ENCODE assay signal across 30 cellular contexts in genomic region chr17:59888145-59888750, GRCh38. TPM values are rescaled to one million over a fixed set of nuclear protein-coding genes. Genes with fewer than 3 reads are reported as not detected.
DNase-seq lines count a peak whose midpoint lies in the region; ATAC-seq and TF ChIP-seq lines count a peak whose summit lies in the region.
"Had no signal": no experiment of that assay in that cellular context is flagged by ENCODE, and none has a peak within 500 bp of the region (broad histone marks: within the 10 kb centered on the region; RNA-seq: fewer than 3 reads in every experiment).

No MANE protein-coding gene starts in this region.

- peak overlapping the region in 5 of 7 donors; percentile 30 to 85 (median 38) for H3K27ac Mint-ChIP-seq in CD4-positive, alpha-beta memory T cell
- H3K27ac Mint-ChIP-seq in activated T-helper 1 cell treated with anti-CD3 and anti-CD28 coated beads, Interleukin-12 subunit alpha, Interleukin-12 subunit beta, Interleukin-2, Interleukin-4 antibody, amounts not matched to agents 30 ng/mL and 10 ng/mL and 1 ng/mL, durations not matched to agents 14 hours and 24 hours and 36 hours: peak overlapping the region; percentile 2
- peak overlapping the region in 8 of 10 donors; percentile 1 to 89 (median 60) for H3K27ac Mint-ChIP-seq in naive thymus-derived CD8-positive, alpha-beta T cell
- H3K27ac Mint-ChIP-seq: dendritic cell treated with granulocyte-macrophage colony-stimulating factor and Interleukin-4, amounts not matched to agents 40 ng/mL and 50 ng/mL, for 4 days had no signal

- H3K36me3 ChIP-seq in CD4-positive, alpha-beta memory T cell (ENCODE audit: insufficient read depth, low read length): peaks cover 31% of the 10 kb centered on the region

- H3K4me3 Mint-ChIP-seq in CD4-positive, alpha-beta memory T cell: peak overlapping the region in 3 of 8 donors; percentile 8 to 60 (median 50)
- H3K4me3 Mint-ChIP-seq in activated T-helper 1 cell treated with anti-CD3 and anti-CD28 coated beads, Interleukin-12 subunit alpha, Interleukin-12 subunit beta, Interleukin-2, Interleukin-4 antibody, amounts not matched to agents 30 ng/mL and 10 ng/mL and 1 ng/mL, durations not matched to agents 14 hours and 24 hours and 36 hours: no peak overlapping the region
- H3K4me3 Mint-ChIP-seq in naive thymus-derived CD8-positive, alpha-beta T cell: peak overlapping the region in 5 of 10 donors; percentile 3 to 80 (median 42)
- H3K4me3 Mint-ChIP-seq: dendritic cell treated with granulocyte-macrophage colony-stimulating factor and Interleukin-4, amounts not matched to agents 40 ng/mL and 50 ng/mL, for 4 days; H9 had no signal

- no peaks in the 10 kb centered on the region for H3K27me3 ChIP-seq in CD4-positive, alpha-beta memory T cell (ENCODE audit: insufficient read depth, low read length)
- H3K27me3 ChIP-seq: cardiac muscle cell, gastrocnemius medialis, pancreas, upper lobe of left lung had no signal

- H3K9me3 Mint-ChIP-seq in CD4-positive, alpha-beta memory T cell: no peaks in the 10 kb centered on the region
- H3K9me3 Mint-ChIP-seq in activated T-helper 1 cell treated with anti-CD3 and anti-CD28 coated beads, Interleukin-12 subunit alpha, Interleukin-12 subunit beta, Interleukin-2, Interleukin-4 antibody, amounts not matched to agents 30 ng/mL and 10 ng/mL and 1 ng/mL, durations not matched to agents 14 hours and 24 hours and 36 hours: no peaks in the 10 kb centered on the region
- no peaks in the 10 kb centered on the region for H3K9me3 Mint-ChIP-seq in naive thymus-derived CD8-positive, alpha-beta T cell
- H3K9me3 Mint-ChIP-seq: dendritic cell treated with granulocyte-macrophage colony-stimulating factor and Interleukin-4, amounts not matched to agents 40 ng/mL and 50 ng/mL, for 4 days; H9 had no signal

- DNase-seq in activated T-cell treated with anti-CD3 and anti-CD28 coated beads, Interleukin-2, amount 50 U/mL, for 1 hour: peak; percentile 4
- DNase-seq in activated T-cell treated with anti-CD3 and anti-CD28 coated beads for 4 hours (no peak), DMS79 treated with DMSO at 0.1 percent for 48 hours (lab: John Stamatoyannopoulos, UW) (no peak), omental fat pad (ENCODE audit: low spot score) (no peak)
- no peak for DNase-seq in CD4-positive, alpha-beta memory T cell
- no peak for DNase-seq in activated T-helper 1 cell treated with anti-CD3 and anti-CD28 coated beads, Interleukin-12 subunit alpha, Interleukin-12 subunit beta, Interleukin-2, Interleukin-4 antibody, amounts not matched to agents 30 ng/mL and 10 ng/mL and 1 ng/mL, durations not matched to agents 14 hours and 24 hours and 36 hours (ENCODE audit: low spot score)
- no peak for DNase-seq in naive thymus-derived CD8-positive, alpha-beta T cell
- DNase-seq: ACHN; activated CD8-positive, alpha-beta memory T cell treated with anti-CD3 and anti-CD28 coated beads, Interleukin-2, amount 50 U/mL, for 48 hours; activated naive CD4-positive, alpha-beta T cell treated with Interleukin-2 at 50 U/mL for 16 hours; anterior cingulate cortex; gastrocnemius medialis; H9; hypothalamus; IMR-90; mesendoderm; NCI-H1092; NCI-H187; NCI-H2171; NCI-H510A; retina; stimulated activated CD4-positive, alpha-beta T cell treated with anti-CD3 and anti-CD28 coated beads, Interleukin-2, amount 100 ng/mL, for 24 hours; upper lobe of left lung had no signal

- CTCF ChIA-PET in CD4-positive, alpha-beta memory T cell (lab: Charles Lee; ENCODE audit: partially characterized antibody): no interaction called here

- no peak for ATAC-seq in naive thymus-derived CD8-positive, alpha-beta T cell
- ATAC-seq in omental fat pad (ENCODE audit: low FRiP score) (no peak), HG02981 (IDR thresholded peaks at IDR 0.05; ENCODE audit: unreplicated experiment) (no peak)
- ATAC-seq: gastrocnemius medialis, left lobe of liver, pancreas, SK-N-SH treated with all-trans-retinoic acid at 6 μM for 48 hours had no signal

- no peaks in the 10 kb centered on the region for H3K27me3 Mint-ChIP-seq in CD4-positive, alpha-beta memory T cell
- peaks cover 3% of the 10 kb centered on the region for H3K27me3 Mint-ChIP-seq in activated T-helper 1 cell treated with anti-CD3 and anti-CD28 coated beads, Interleukin-12 subunit alpha, Interleukin-12 subunit beta, Interleukin-2, Interleukin-4 antibody, amounts not matched to agents 30 ng/mL and 10 ng/mL and 1 ng/mL, durations not matched to agents 14 hours and 24 hours and 36 hours (ENCODE audit: insufficient read depth)
- no peaks in the 10 kb centered on the region for H3K27me3 Mint-ChIP-seq in naive thymus-derived CD8-positive, alpha-beta T cell
- H3K27me3 Mint-ChIP-seq: dendritic cell treated with granulocyte-macrophage colony-stimulating factor and Interleukin-4, amounts not matched to agents 40 ng/mL and 50 ng/mL, for 4 days had no signal

- H3K4me3 ChIP-seq in CD4-positive, alpha-beta memory T cell (ENCODE audit: low read length in 2 of 2): no peak overlapping the region
- H3K4me3 ChIP-seq: cardiac muscle cell, gastrocnemius medialis, pancreas, skin epidermis, upper lobe of left lung had no signal

- POLR2A ChIA-PET in CD4-positive, alpha-beta memory T cell (lab: Charles Lee; ENCODE audit: partially characterized antibody): no interaction called here
- POLR2A ChIA-PET in naive thymus-derived CD8-positive, alpha-beta T cell (lab: Charles Lee): no interaction called here

- H3K9me3 ChIP-seq in CD4-positive, alpha-beta memory T cell (ENCODE audit: control insufficient read depth in 1 of 2, low read length in 2 of 2): no peaks in the 10 kb centered on the region
- H3K9me3 ChIP-seq: gastrocnemius medialis, pancreas, upper lobe of left lung had no signal

- TF ChIP-seq CTCF in omental fat pad (IDR thresholded peaks at IDR 0.05): no peak

- H3K36me3 Mint-ChIP-seq in CD4-positive, alpha-beta memory T cell: peaks cover 16 to 60% of the 10 kb centered on the region in 2 donors
- H3K36me3 Mint-ChIP-seq in activated T-helper 1 cell treated with anti-CD3 and anti-CD28 coated beads, Interleukin-12 subunit alpha, Interleukin-12 subunit beta, Interleukin-2, Interleukin-4 antibody, amounts not matched to agents 30 ng/mL and 10 ng/mL and 1 ng/mL, durations not matched to agents 14 hours and 24 hours and 36 hours (ENCODE audit: low read depth): peaks cover 19% of the 10 kb centered on the region
- peaks cover 5 to 74% (median 11%) of the 10 kb centered on the region in 3 donors for H3K36me3 Mint-ChIP-seq in naive thymus-derived CD8-positive, alpha-beta T cell

- peaks cover 19% of the 10 kb centered on the region for H3K4me1 ChIP-seq in CD4-positive, alpha-beta memory T cell (ENCODE audit: insufficient read depth, low read length)

- H3K27ac ChIP-seq in CD4-positive, alpha-beta memory T cell (ENCODE audit: low read depth, low read length): no peak overlapping the region
- H3K27ac ChIP-seq: cardiac muscle cell, gastrocnemius medialis, pancreas, skin epidermis, upper lobe of left lung had no signal

- peaks cover 16 to 51% (median 35%) of the 10 kb centered on the region in 4 donors for H3K4me1 Mint-ChIP-seq in CD4-positive, alpha-beta memory T cell
- peaks cover 32% of the 10 kb centered on the region for H3K4me1 Mint-ChIP-seq in activated T-helper 1 cell treated with anti-CD3 and anti-CD28 coated beads, Interleukin-12 subunit alpha, Interleukin-12 subunit beta, Interleukin-2, Interleukin-4 antibody, amounts not matched to agents 30 ng/mL and 10 ng/mL and 1 ng/mL, durations not matched to agents 14 hours and 24 hours and 36 hours (ENCODE audit: low read depth)
- peaks cover 19 to 52% (median 41%) of the 10 kb centered on the region in 4 donors for H3K4me1 Mint-ChIP-seq in naive thymus-derived CD8-positive, alpha-beta T cell

- intact Hi-C loops in CD4-positive, alpha-beta memory T cell (cut with micrococcal nuclease): no loop called here
- intact Hi-C loops in activated T-helper 1 cell treated with anti-CD3 and anti-CD28 coated beads, Interleukin-12 subunit alpha, Interleukin-12 subunit beta, Interleukin-2, Interleukin-4 antibody, amounts not matched to agents 30 ng/mL and 10 ng/mL and 1 ng/mL, durations not matched to agents 14 hours and 24 hours and 36 hours (cut with micrococcal nuclease): no loop called here

RNA-seq across cellular contexts. Expression of gene TUBD1, which starts 4.5 kb away (rescaled TPM):
- total RNA-seq in CD4-positive, alpha-beta memory T cell: 10 to 100 TPM; 42.4 to 44.0 TPM
- 10 to 100 TPM; 13.6 to 22.6 TPM for polyA plus RNA-seq in CD4-positive, alpha-beta memory T cell
- 12.3 and 13.2 TPM in 2 replicates for total RNA-seq in activated T-helper 1 cell treated with anti-CD3 and anti-CD28 coated beads, Interleukin-12 subunit alpha, Interleukin-12 subunit beta, Interleukin-2, Interleukin-4 antibody, amounts not matched to agents 30 ng/mL and 10 ng/mL and 1 ng/mL, durations not matched to agents 14 hours and 24 hours and 36 hours
- total RNA-seq in naive thymus-derived CD8-positive, alpha-beta T cell: 10 to 100 TPM; 33.5 to 36.7 TPM
- 10 to 100 TPM; 16.9 to 24.0 (median 17.0) TPM for polyA plus RNA-seq in naive thymus-derived CD8-positive, alpha-beta T cell
- total RNA-seq in omental fat pad: 10 to 100 TPM in 1 of 4 donors, 1 to 10 TPM in 3; 5.3 to 14.5 (median 7.2) TPM

RNA-seq across cellular contexts. Expression of gene RPS6KB1, which starts 4.7 kb away (rescaled TPM):
- total RNA-seq in CD4-positive, alpha-beta memory T cell: 10 to 100 TPM; 57.2 to 67.4 TPM
- polyA plus RNA-seq in CD4-positive, alpha-beta memory T cell: 10 to 100 TPM; 21.2 to 27.1 TPM
- total RNA-seq in activated T-helper 1 cell treated with anti-CD3 and anti-CD28 coated beads, Interleukin-12 subunit alpha, Interleukin-12 subunit beta, Interleukin-2, Interleukin-4 antibody, amounts not matched to agents 30 ng/mL and 10 ng/mL and 1 ng/mL, durations not matched to agents 14 hours and 24 hours and 36 hours: 67.6 and 82.7 TPM in 2 replicates
- total RNA-seq in naive thymus-derived CD8-positive, alpha-beta T cell: 10 to 100 TPM; 65.9 to 79.4 TPM
- polyA plus RNA-seq in naive thymus-derived CD8-positive, alpha-beta T cell: 10 to 100 TPM; 22.7 to 31.5 (median 23.5) TPM
- total RNA-seq in omental fat pad: 10 to 100 TPM; 30.6 to 56.3 (median 35.4) TPM

Comparison
In these comparisons a context has a peak if more than half of its experiments do, and no peak if none do; other contexts are left out.
1. H3K27ac Mint-ChIP-seq: peak in every context shown above with its lines; median percentile 60 in naive thymus-derived CD8-positive, alpha-beta T cell; 38 in CD4-positive, alpha-beta memory T cell; 2 in activated T-helper 1 cell treated with anti-CD3 and anti-CD28 coated beads, Interleukin-12 subunit alpha, Interleukin-12 subunit beta, Interleukin-2, Interleukin-4 antibody, amounts not matched to agents 30 ng/mL and 10 ng/mL and 1 ng/mL, durations not matched to agents 14 hours and 24 hours and 36 hours.